In genomic region chr7:117041822-117042221, GRCh38 we compare ENCODE assay signal across 17 cellular contexts.
A peak's percentile ranks its signal among the peaks of the same experiment; 100 is the strongest.
DNase-seq lines count a peak whose midpoint lies in the region; ATAC-seq, FAIRE-seq and TF ChIP-seq lines count a peak whose summit lies in the region.
"Had no signal": no experiment of that assay in that cellular context is flagged by ENCODE, and none has a peak within 500 bp of the region (broad histone marks: within the 10 kb centered on the region; RNA-seq: fewer than 3 reads in every experiment).

No MANE protein-coding gene starts in this region.

- no peak overlapping the region for H3K9ac ChIP-seq in endothelial cell of umbilical vein (replicated peaks; ENCODE audit: extremely low read depth, insufficient read depth, low read length)

- dilution Hi-C loops in endothelial cell of umbilical vein (cut with MboI; ENCODE audit: extremely low pct_ligation_motif_present, low sequenced_read_pairs) = no loop called here

- FAIRE-seq in endothelial cell of umbilical vein (lab: Jason Lieb, UNC) = peak; percentile 12
- FAIRE-seq: RCC 7860 had no signal

- POLR2A ChIA-PET in endothelial cell of umbilical vein (lab: Charles Lee) = no interaction called here

- DNase-seq in DMS 273 (lab: John Stamatoyannopoulos, UW; ENCODE audit: unreplicated experiment) (peak; percentile 41), DMS 273 treated with DMSO at 0.1 percent for 48 hours (lab: John Stamatoyannopoulos, UW) (no peak), endothelial cell of umbilical vein (ENCODE audit: low read depth, low spot score) (no peak), lower lobe of right lung (no peak), anterior cingulate cortex (lab: John Stamatoyannopoulos, UW) (no peak), H7 (no peak)
- DNase-seq: GDM1, KG1, MV-4-11, NCI-H1694 treated with DMSO at 0.1 percent for 48 hours, NCI-H526 treated with DMSO at 0.1 percent for 48 hours had no signal

- H2AFZ ChIP-seq in endothelial cell of umbilical vein (ENCODE audit: low read depth, low read length) = no peak overlapping the region

- H3K36me3 ChIP-seq in endothelial cell of umbilical vein (ENCODE audit: control insufficient read depth in 2 of 2, extremely low read depth in 1 of 2, insufficient read depth in 2 of 2, low read length in 2 of 2) (no peaks in the 10 kb centered on the region), lower lobe of right lung (no peaks in the 10 kb centered on the region), H7 (replicated peaks; ENCODE audit: control insufficient read depth, insufficient read depth, low read length) (no peaks in the 10 kb centered on the region)
- H3K36me3 ChIP-seq: HAP-1 had no signal

- H3K4me3 ChIP-seq in endothelial cell of umbilical vein (replicated peaks in 1 of 3; ENCODE audit: insufficient read depth in 1 of 3, low read depth in 1 of 3, low read length in 3 of 3) (no peak overlapping the region), lower lobe of right lung (no peak overlapping the region), H7 (ENCODE audit: insufficient read depth, low read depth, low read length) (no peak overlapping the region)
- H3K4me3 ChIP-seq: HAP-1 had no signal

- ATAC-seq in lower lobe of right lung (peak; percentile 30 to 63), GM21367 (IDR thresholded peaks at IDR 0.05; ENCODE audit: unreplicated experiment) (no peak), HG02981 (IDR thresholded peaks at IDR 0.05; ENCODE audit: unreplicated experiment) (no peak)
- ATAC-seq: Right ventricle myocardium inferior had no signal

- no TSS peak for BruUV-seq in endothelial cell of umbilical vein (replicated peaks; lab: Mats Ljungman, UMichigan)

- no peak for TF ChIP-seq CTCF in endothelial cell of umbilical vein (IDR thresholded peaks at IDR 0.05; ENCODE audit: extremely low read depth in 1 of 2, insufficient read depth in 1 of 2, low read depth in 1 of 2, low read length in 2 of 2)
- no peak for TF ChIP-seq CTCF in lower lobe of right lung (IDR thresholded peaks at IDR 0.05)

- intact Hi-C loops in endothelial cell of umbilical vein (cut with micrococcal nuclease) (no loop called here), lower lobe of right lung (cut with DNase I) (no loop called here)

- H3K27me3 ChIP-seq in endothelial cell of umbilical vein (ENCODE audit: control insufficient read depth in 2 of 2, insufficient read depth in 2 of 2, low read length in 2 of 2) (no peaks in the 10 kb centered on the region), lower lobe of right lung (ENCODE audit: low read depth) (no peaks in the 10 kb centered on the region), H7 (ENCODE audit: control insufficient read depth, insufficient read depth, low read length) (no peaks in the 10 kb centered on the region)

- CTCF ChIA-PET in endothelial cell of umbilical vein (lab: Charles Lee) = interaction anchor here (1.5 kb wide), 1 partner anchor 53 kb away, joined by 3 read pairs; no protein-coding TSS in a partner anchor

- peaks cover 18% of the 10 kb centered on the region for H3K79me2 ChIP-seq in endothelial cell of umbilical vein (ENCODE audit: control insufficient read depth, insufficient read depth, low read length)

- H3K4me1 ChIP-seq in endothelial cell of umbilical vein (ENCODE audit: control insufficient read depth, extremely low read depth, insufficient read depth, low read length) (no peaks in the 10 kb centered on the region), lower lobe of right lung (peaks cover 7% of the 10 kb centered on the region)
- H3K4me1 ChIP-seq: HAP-1 had no signal

- no peaks in the 10 kb centered on the region for H3K9me3 ChIP-seq in endothelial cell of umbilical vein (replicated peaks; ENCODE audit: control insufficient read depth, insufficient read depth, low read length)
- H3K9me3 ChIP-seq in lower lobe of right lung = no peaks in the 10 kb centered on the region
- H3K9me3 ChIP-seq: HAP-1 had no signal

- H3K9me1 ChIP-seq in endothelial cell of umbilical vein (replicated peaks; ENCODE audit: control insufficient read depth, extremely low read depth, insufficient read depth, low read length) = no peaks in the 10 kb centered on the region

- no peak overlapping the region for H3K27ac ChIP-seq in endothelial cell of umbilical vein (ENCODE audit: insufficient read depth, low read depth, low read length)
- H3K27ac ChIP-seq in lower lobe of right lung = no peak overlapping the region
- H3K27ac ChIP-seq: 22Rv1 had no signal

- no peak for TF ChIP-seq POLR2A in endothelial cell of umbilical vein (IDR thresholded peaks at IDR 0.05; ENCODE audit: low read depth, low read length)

- H3K4me2 ChIP-seq in endothelial cell of umbilical vein (ENCODE audit: insufficient read depth, low read length) = no peak overlapping the region

- peaks cover 3% of the 10 kb centered on the region for H4K20me1 ChIP-seq in endothelial cell of umbilical vein (replicated peaks; ENCODE audit: control insufficient read depth, extremely low read depth, insufficient read depth, low read length)

TF ChIP-seq in endothelial cell of umbilical vein, 7 proteins besides CTCF, POLR2A, EP300 and RAD21:
- TF ChIP-seq FOS (IDR thresholded peaks at IDR 0.05; ENCODE audit: borderline replicate concordance, insufficient read depth, low read length) = no peak
- TF ChIP-seq JUN (IDR thresholded peaks at IDR 0.05; ENCODE audit: borderline replicate concordance, insufficient read depth, insufficient read length, low read depth) = no peak
- no peak for TF ChIP-seq POLR2AphosphoS5 (IDR thresholded peaks at IDR 0.05; ENCODE audit: insufficient read depth, low read depth, low read length)
- no peak for TF ChIP-seq GATA2 (IDR thresholded peaks at IDR 0.05; ENCODE audit: insufficient read depth, insufficient read length, low read depth, low read length)
- no peak for TF ChIP-seq MAX (IDR thresholded peaks at IDR 0.05; ENCODE audit: insufficient read depth, insufficient read length)
- no peak for TF ChIP-seq MYC (IDR thresholded peaks at IDR 0.05; ENCODE audit: low read depth, low read length)
- TF ChIP-seq EZH2 (IDR thresholded peaks at IDR 0.05; ENCODE audit: borderline replicate concordance, low read depth, low read length, severe bottlenecking) = no peak

Comparison
In these comparisons a context has a peak if more than half of its experiments do, and no peak if none do; other contexts are left out.
1. ATAC-seq: peak in lower lobe of right lung (2 of 2); none in GM21367 (single experiment) and HG02981 (single experiment).